17 cellular contexts compared by ENCODE assay signal in the genomic region with DNA sequence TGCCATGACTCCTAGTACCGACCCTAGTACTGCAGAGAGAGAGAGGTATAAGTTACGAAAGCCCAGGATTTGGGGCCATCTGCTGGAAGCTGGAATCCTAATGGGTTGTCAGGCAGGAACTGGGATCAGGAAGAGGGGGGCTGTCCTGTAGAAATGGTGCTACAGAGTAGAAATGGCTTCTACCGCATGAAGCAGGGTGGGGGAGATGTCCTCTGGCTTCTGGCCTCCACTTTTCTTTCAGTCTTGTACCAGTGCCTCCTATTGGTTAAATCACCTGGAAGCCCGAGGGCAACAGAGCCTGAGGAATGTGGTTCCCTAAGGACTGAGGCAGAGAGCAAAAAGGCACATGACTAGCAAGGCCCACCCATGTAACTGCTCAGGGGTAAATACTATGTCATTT. TPM values are rescaled to one million over a fixed set of nuclear protein-coding genes. Genes with fewer than 3 reads are reported as not detected.
"Had no signal": no experiment of that assay in that cellular context is flagged by ENCODE, and none has a peak within 500 bp of the region (broad histone marks: within the 10 kb centered on the region; RNA-seq: fewer than 3 reads in every experiment).

No MANE protein-coding gene starts in this region.

- H3K4me1 ChIP-seq: colonic mucosa, right atrium auricular region, spleen, transverse colon had no signal

- H3K9me3 Mint-ChIP-seq: activated CD8-positive, alpha-beta T cell treated with anti-CD3 and anti-CD28 coated beads for 36 hours; activated naive CD8-positive, alpha-beta T cell treated with anti-CD3 and anti-CD28 coated beads, Interleukin-2, amount 50 U/mL, for 24 hours; activated T-helper 1 cell treated with anti-CD3 and anti-CD28 coated beads, Interleukin-12 subunit alpha, Interleukin-12 subunit beta, Interleukin-2, Interleukin-4 antibody, amounts not matched to agents 30 ng/mL and 10 ng/mL and 1 ng/mL, durations not matched to agents 14 hours and 24 hours and 36 hours; stimulated activated naive B cell treated with anti-CD40 and anti-IgM and Interleukin-4, amounts not matched to agents 10 μg/mL and 1 μg/mL and 100 μg/mL, for 72 hours had no signal

- H3K4me3 Mint-ChIP-seq: activated CD4-positive, alpha-beta T cell treated with anti-CD3 and anti-CD28 coated beads for 36 hours; activated CD8-positive, alpha-beta T cell treated with anti-CD3 and anti-CD28 coated beads for 36 hours; activated naive CD8-positive, alpha-beta T cell treated with anti-CD3 and anti-CD28 coated beads, Interleukin-2, amount 50 U/mL, for 24 hours; activated T-helper 1 cell treated with anti-CD3 and anti-CD28 coated beads, Interleukin-12 subunit alpha, Interleukin-12 subunit beta, Interleukin-2, Interleukin-4 antibody, amounts not matched to agents 30 ng/mL and 10 ng/mL and 1 ng/mL, durations not matched to agents 14 hours and 24 hours and 36 hours; stimulated activated naive B cell treated with anti-CD40 and anti-IgM and Interleukin-4, amounts not matched to agents 10 μg/mL and 1 μg/mL and 100 μg/mL, for 72 hours had no signal

- H3K27ac Mint-ChIP-seq: activated CD4-positive, alpha-beta T cell treated with anti-CD3 and anti-CD28 coated beads for 36 hours; activated CD8-positive, alpha-beta T cell treated with anti-CD3 and anti-CD28 coated beads for 36 hours; activated naive CD8-positive, alpha-beta T cell treated with anti-CD3 and anti-CD28 coated beads, Interleukin-2, amount 50 U/mL, for 24 hours; activated T-helper 1 cell treated with anti-CD3 and anti-CD28 coated beads, Interleukin-12 subunit alpha, Interleukin-12 subunit beta, Interleukin-2, Interleukin-4 antibody, amounts not matched to agents 30 ng/mL and 10 ng/mL and 1 ng/mL, durations not matched to agents 14 hours and 24 hours and 36 hours; stimulated activated naive B cell treated with anti-CD40 and anti-IgM and Interleukin-4, amounts not matched to agents 10 μg/mL and 1 μg/mL and 100 μg/mL, for 72 hours had no signal

- H3K27me3 ChIP-seq: colonic mucosa, heart right ventricle, right atrium auricular region, spleen, transverse colon had no signal

- H3K27me3 Mint-ChIP-seq: activated CD8-positive, alpha-beta T cell treated with anti-CD3 and anti-CD28 coated beads for 36 hours had no signal

- H3K9me3 ChIP-seq: colonic mucosa, heart right ventricle, right atrium auricular region, spleen, transverse colon had no signal

- H3K36me3 Mint-ChIP-seq: stimulated activated naive B cell treated with anti-CD40 and anti-IgM and Interleukin-4, amounts not matched to agents 10 μg/mL and 1 μg/mL and 100 μg/mL, for 72 hours had no signal

- H3K27ac ChIP-seq: colonic mucosa, heart right ventricle, spleen, transverse colon, VCaP had no signal

- H3K36me3 ChIP-seq: colonic mucosa, heart right ventricle, right atrium auricular region, spleen, transverse colon had no signal

- DNase-seq: activated CD4-positive, alpha-beta T cell treated with anti-CD3 and anti-CD28 coated beads for 36 hours; activated CD8-positive, alpha-beta memory T cell treated with anti-CD3 and anti-CD28 coated beads, Interleukin-2, amount 50 U/mL, for 48 hours; activated CD8-positive, alpha-beta T cell treated with anti-CD3 and anti-CD28 coated beads for 36 hours; activated naive CD4-positive, alpha-beta T cell; activated naive CD8-positive, alpha-beta T cell treated with anti-CD3 and anti-CD28 coated beads, Interleukin-2, amount 50 U/mL, for 24 hours; colonic mucosa; heart right ventricle; kidney glomerular epithelial cell; midbrain; spleen; stimulated activated CD4-positive, alpha-beta T cell treated with anti-CD3 and anti-CD28 coated beads, Interleukin-1b, Interleukin-23, amount 100 ng/mL, for 48 hours; stimulated activated naive B cell treated with anti-CD40 and anti-IgM and Interleukin-4, amounts not matched to agents 10 μg/mL and 1 μg/mL and 100 μg/mL, for 72 hours; T-helper 1 cell; transverse colon had no signal

- H3K4me3 ChIP-seq: colonic mucosa, heart right ventricle, right atrium auricular region, spleen, transverse colon had no signal

- H3K4me1 Mint-ChIP-seq: activated CD4-positive, alpha-beta T cell treated with anti-CD3 and anti-CD28 coated beads for 36 hours; activated naive CD8-positive, alpha-beta T cell treated with anti-CD3 and anti-CD28 coated beads, Interleukin-2, amount 50 U/mL, for 24 hours had no signal

RNA-seq across cellular contexts. Expression of gene MITF, which starts 20.4 kb away (rescaled TPM):
- total RNA-seq: activated CD8-positive, alpha-beta T cell treated with anti-CD3 and anti-CD28 coated beads for 36 hours had no signal
